Comparison of ENCODE assay signal across 1 cellular context in the genomic region with DNA sequence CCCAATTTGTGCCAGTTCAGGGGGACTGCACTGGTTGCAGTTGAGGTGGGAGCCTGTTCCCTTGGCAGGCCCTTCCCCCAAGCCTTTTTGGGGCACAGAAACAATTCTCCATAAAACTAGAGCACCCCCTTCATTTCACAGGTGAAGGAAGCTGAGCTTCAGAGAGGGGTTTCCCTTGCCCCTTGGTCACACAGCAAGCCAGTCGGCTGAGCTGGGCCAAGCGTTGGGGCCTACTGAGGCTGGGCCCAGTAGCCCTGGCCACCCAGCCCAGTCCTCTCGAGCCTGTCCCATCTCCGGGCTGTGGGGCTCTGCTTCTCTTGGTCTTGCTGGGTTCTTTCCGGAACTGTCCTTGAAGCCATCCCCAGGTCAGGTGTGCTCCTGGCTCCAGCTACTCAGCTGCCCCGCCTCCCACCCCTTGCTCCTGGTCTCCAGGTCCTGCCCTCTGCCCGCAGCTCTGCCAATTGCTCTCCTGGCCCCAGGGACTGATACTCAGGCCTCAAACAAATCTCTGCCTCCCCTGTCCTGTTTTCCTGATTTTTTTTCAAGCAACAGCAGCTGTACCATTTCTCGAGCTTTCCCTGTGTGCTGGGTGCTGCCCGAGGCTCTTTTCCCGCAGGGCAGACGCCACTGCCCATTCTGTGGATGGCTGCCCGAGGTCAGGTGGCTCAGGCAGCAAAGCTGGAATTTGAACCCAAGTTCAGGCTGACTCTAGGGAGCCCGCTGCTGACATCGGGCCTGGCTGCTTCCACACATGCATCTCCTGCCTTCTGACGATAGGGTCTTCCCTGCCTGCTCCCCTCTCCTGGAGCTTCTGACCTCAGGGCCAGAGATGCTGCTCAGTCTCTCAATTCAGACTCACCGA.
TF ChIP-seq lines count a peak whose summit lies in the region.

No MANE protein-coding gene starts in this region.

TF ChIP-seq in HepG2, 621 proteins besides CTCF, POLR2A, EP300 and RAD21 (continued from another document and continues in another):
- TF ChIP-seq, protein P1, sequence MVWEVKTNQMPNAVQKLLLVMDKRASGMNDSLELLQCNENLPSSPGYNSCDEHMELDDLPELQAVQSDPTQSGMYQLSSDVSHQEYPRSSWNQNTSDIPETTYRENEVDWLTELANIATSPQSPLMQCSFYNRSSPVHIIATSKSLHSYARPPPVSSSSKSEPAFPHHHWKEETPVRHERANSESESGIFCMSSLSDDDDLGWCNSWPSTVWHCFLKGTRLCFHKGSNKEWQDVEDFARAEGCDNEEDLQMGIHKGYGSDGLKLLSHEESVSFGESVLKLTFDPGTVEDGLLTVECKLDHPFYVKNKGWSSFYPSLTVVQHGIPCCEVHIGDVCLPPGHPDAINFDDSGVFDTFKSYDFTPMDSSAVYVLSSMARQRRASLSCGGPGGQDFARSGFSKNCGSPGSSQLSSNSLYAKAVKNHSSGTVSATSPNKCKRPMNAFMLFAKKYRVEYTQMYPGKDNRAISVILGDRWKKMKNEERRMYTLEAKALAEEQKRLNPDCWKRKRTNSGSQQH (CRISPR knock-in tag; IDR thresholded peaks at IDR 0.05; ENCODE audit: low read depth), result no peak
- TF ChIP-seq ZNF20 (CRISPR knock-in tag; IDR thresholded peaks at IDR 0.05) (no peak), GZF1 (CRISPR knock-in tag; IDR thresholded peaks at IDR 0.05) (no peak), SNAI1 (CRISPR knock-in tag; IDR thresholded peaks at IDR 0.05; ENCODE audit: borderline replicate concordance) (no peak), TBL1XR1 (IDR thresholded peaks at IDR 0.05; ENCODE audit: borderline replicate concordance, low read length, partially characterized antibody) (no peak), ZNF549 (CRISPR knock-in tag; IDR thresholded peaks at IDR 0.05) (no peak), CC2D1A (CRISPR knock-in tag; IDR thresholded peaks at IDR 0.05) (no peak), HMG20A (CRISPR knock-in tag; IDR thresholded peaks at IDR 0.05; ENCODE audit: borderline replicate concordance) (no peak), ZNF34 (CRISPR knock-in tag; IDR thresholded peaks at IDR 0.05; ENCODE audit: borderline replicate concordance) (no peak), SSRP1 (CRISPR knock-in tag; IDR thresholded peaks at IDR 0.05) (no peak), ESRRA (CRISPR knock-in tag; IDR thresholded peaks at IDR 0.05; ENCODE audit: low read depth) (no peak), EED (CRISPR knock-in tag; IDR thresholded peaks at IDR 0.05) (0 out of 2 replicates have a peak, but pooled peaks have one; percentile 46), HDAC6 (IDR thresholded peaks at IDR 0.05; ENCODE audit: low read depth, low read length) (no peak), ZNF224 (CRISPR knock-in tag; IDR thresholded peaks at IDR 0.05) (no peak), ZNF546 (CRISPR knock-in tag; conservative IDR thresholded peaks at IDR 0.05) (no peak), U2AF2 (IDR thresholded peaks at IDR 0.05; ENCODE audit: low read depth, low read length) (no peak), ZNF12 (CRISPR knock-in tag; IDR thresholded peaks at IDR 0.05) (no peak), CCAR2 (optimal IDR thresholded peaks at IDR 0.05; ENCODE audit: low read depth, low read length) (no peak), ZNF552 (CRISPR knock-in tag; IDR thresholded peaks at IDR 0.05; ENCODE audit: borderline replicate concordance) (peak; percentile 21; the same call in 1 of the 2 replicates), SATB2 (CRISPR knock-in tag; IDR thresholded peaks at IDR 0.05) (no peak), NR1H2 (CRISPR knock-in tag; IDR thresholded peaks at IDR 0.05; ENCODE audit: borderline replicate concordance, low read depth) (no peak), ZSCAN9 (CRISPR knock-in tag; IDR thresholded peaks at IDR 0.05; ENCODE audit: borderline replicate concordance) (no peak), RFXAP (CRISPR knock-in tag; IDR thresholded peaks at IDR 0.05; ENCODE audit: borderline replicate concordance) (peak; percentile 59; the same call in 1 of the 2 replicates), EZH2 (conservative IDR thresholded peaks at IDR 0.05; ENCODE audit: low read depth, low read length) (no peak), ARNT (IDR thresholded peaks at IDR 0.05) (no peak), RBM22 (optimal IDR thresholded peaks at IDR 0.05; ENCODE audit: low read length) (no peak), ZKSCAN1 (IDR thresholded peaks at IDR 0.05; ENCODE audit: low read length) (no peak; the same call in 1 of the 2 replicates), TBX3 (IDR thresholded peaks at IDR 0.05; ENCODE audit: borderline replicate concordance) (no peak)
- TF ChIP-seq, protein P2, sequence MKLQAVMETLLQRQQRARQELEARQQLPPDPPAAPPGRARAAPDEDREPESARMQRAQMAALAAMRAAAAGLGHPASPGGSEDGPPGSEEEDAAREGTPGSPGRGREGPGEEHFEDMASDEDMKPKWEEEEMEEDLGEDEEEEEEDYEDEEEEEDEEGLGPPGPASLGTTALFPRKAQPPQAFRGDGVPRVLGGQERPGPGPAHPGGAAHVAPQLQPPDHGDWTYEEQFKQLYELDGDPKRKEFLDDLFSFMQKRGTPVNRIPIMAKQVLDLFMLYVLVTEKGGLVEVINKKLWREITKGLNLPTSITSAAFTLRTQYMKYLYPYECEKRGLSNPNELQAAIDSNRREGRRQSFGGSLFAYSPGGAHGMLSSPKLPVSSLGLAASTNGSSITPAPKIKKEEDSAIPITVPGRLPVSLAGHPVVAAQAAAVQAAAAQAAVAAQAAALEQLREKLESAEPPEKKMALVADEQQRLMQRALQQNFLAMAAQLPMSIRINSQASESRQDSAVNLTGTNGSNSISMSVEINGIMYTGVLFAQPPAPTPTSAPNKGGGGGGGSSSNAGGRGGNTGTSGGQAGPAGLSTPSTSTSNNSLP (IDR thresholded peaks at IDR 0.05; ENCODE audit: low read depth, low read length), result no peak
- TF ChIP-seq, protein P3, sequence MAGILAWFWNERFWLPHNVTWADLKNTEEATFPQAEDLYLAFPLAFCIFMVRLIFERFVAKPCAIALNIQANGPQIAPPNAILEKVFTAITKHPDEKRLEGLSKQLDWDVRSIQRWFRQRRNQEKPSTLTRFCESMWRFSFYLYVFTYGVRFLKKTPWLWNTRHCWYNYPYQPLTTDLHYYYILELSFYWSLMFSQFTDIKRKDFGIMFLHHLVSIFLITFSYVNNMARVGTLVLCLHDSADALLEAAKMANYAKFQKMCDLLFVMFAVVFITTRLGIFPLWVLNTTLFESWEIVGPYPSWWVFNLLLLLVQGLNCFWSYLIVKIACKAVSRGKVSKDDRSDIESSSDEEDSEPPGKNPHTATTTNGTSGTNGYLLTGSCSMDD (CRISPR knock-in tag; IDR thresholded peaks at IDR 0.05), result no peak
- TF ChIP-seq, protein P4, sequence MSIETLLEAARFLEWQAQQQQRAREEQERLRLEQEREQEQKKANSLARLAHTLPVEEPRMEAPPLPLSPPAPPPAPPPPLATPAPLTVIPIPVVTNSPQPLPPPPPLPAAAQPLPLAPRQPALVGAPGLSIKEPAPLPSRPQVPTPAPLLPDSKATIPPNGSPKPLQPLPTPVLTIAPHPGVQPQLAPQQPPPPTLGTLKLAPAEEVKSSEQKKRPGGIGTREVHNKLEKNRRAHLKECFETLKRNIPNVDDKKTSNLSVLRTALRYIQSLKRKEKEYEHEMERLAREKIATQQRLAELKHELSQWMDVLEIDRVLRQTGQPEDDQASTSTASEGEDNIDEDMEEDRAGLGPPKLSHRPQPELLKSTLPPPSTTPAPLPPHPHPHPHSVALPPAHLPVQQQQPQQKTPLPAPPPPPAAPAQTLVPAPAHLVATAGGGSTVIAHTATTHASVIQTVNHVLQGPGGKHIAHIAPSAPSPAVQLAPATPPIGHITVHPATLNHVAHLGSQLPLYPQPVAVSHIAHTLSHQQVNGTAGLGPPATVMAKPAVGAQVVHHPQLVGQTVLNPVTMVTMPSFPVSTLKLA (IDR thresholded peaks at IDR 0.05), result no peak
- TF ChIP-seq, protein P5, sequence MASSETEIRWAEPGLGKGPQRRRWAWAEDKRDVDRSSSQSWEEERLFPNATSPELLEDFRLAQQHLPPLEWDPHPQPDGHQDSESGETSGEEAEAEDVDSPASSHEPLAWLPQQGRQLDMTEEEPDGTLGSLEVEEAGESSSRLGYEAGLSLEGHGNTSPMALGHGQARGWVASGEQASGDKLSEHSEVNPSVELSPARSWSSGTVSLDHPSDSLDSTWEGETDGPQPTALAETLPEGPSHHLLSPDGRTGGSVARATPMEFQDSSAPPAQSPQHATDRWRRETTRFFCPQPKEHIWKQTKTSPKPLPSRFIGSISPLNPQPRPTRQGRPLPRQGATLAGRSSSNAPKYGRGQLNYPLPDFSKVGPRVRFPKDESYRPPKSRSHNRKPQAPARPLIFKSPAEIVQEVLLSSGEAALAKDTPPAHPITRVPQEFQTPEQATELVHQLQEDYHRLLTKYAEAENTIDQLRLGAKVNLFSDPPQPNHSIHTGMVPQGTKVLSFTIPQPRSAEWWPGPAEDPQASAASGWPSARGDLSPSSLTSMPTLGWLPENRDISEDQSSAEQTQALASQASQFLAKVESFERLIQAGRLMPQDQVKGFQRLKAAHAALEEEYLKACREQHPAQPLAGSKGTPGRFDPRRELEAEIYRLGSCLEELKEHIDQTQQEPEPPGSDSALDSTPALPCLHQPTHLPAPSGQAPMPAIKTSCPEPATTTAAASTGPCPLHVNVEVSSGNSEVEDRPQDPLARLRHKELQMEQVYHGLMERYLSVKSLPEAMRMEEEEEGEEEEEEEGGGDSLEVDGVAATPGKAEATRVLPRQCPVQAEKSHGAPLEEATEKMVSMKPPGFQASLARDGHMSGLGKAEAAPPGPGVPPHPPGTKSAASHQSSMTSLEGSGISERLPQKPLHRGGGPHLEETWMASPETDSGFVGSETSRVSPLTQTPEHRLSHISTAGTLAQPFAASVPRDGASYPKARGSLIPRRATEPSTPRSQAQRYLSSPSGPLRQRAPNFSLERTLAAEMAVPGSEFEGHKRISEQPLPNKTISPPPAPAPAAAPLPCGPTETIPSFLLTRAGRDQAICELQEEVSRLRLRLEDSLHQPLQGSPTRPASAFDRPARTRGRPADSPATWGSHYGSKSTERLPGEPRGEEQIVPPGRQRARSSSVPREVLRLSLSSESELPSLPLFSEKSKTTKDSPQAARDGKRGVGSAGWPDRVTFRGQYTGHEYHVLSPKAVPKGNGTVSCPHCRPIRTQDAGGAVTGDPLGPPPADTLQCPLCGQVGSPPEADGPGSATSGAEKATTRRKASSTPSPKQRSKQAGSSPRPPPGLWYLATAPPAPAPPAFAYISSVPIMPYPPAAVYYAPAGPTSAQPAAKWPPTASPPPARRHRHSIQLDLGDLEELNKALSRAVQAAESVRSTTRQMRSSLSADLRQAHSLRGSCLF (CRISPR knock-in tag; IDR thresholded peaks at IDR 0.05; ENCODE audit: borderline replicate concordance), result no peak
- TF ChIP-seq, protein P6, sequence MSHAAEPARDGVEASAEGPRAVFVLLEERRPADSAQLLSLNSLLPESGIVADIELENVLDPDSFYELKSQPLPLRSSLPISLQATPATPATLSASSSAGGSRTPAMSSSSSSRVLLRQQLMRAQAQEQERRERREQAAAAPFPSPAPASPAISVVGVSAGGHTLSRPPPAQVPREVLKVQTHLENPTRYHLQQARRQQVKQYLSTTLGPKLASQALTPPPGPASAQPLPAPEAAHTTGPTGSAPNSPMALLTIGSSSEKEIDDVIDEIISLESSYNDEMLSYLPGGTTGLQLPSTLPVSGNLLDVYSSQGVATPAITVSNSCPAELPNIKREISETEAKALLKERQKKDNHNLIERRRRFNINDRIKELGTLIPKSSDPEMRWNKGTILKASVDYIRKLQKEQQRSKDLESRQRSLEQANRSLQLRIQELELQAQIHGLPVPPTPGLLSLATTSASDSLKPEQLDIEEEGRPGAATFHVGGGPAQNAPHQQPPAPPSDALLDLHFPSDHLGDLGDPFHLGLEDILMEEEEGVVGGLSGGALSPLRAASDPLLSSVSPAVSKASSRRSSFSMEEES (CRISPR knock-in tag; IDR thresholded peaks at IDR 0.05), result 0 out of 2 replicates have a peak, but pooled peaks have one; percentile 32
- TF ChIP-seq, protein P7, sequence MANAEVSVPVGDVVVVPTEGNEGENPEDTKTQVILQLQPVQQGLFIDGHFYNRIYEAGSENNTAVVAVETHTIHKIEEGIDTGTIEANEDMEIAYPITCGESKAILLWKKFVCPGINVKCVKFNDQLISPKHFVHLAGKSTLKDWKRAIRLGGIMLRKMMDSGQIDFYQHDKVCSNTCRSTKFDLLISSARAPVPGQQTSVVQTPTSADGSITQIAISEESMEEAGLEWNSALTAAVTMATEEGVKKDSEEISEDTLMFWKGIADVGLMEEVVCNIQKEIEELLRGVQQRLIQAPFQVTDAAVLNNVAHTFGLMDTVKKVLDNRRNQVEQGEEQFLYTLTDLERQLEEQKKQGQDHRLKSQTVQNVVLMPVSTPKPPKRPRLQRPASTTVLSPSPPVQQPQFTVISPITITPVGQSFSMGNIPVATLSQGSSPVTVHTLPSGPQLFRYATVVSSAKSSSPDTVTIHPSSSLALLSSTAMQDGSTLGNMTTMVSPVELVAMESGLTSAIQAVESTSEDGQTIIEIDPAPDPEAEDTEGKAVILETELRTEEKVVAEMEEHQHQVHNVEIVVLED (CRISPR knock-in tag; IDR thresholded peaks at IDR 0.05; ENCODE audit: borderline replicate concordance), result no peak
- TF ChIP-seq, protein P8, sequence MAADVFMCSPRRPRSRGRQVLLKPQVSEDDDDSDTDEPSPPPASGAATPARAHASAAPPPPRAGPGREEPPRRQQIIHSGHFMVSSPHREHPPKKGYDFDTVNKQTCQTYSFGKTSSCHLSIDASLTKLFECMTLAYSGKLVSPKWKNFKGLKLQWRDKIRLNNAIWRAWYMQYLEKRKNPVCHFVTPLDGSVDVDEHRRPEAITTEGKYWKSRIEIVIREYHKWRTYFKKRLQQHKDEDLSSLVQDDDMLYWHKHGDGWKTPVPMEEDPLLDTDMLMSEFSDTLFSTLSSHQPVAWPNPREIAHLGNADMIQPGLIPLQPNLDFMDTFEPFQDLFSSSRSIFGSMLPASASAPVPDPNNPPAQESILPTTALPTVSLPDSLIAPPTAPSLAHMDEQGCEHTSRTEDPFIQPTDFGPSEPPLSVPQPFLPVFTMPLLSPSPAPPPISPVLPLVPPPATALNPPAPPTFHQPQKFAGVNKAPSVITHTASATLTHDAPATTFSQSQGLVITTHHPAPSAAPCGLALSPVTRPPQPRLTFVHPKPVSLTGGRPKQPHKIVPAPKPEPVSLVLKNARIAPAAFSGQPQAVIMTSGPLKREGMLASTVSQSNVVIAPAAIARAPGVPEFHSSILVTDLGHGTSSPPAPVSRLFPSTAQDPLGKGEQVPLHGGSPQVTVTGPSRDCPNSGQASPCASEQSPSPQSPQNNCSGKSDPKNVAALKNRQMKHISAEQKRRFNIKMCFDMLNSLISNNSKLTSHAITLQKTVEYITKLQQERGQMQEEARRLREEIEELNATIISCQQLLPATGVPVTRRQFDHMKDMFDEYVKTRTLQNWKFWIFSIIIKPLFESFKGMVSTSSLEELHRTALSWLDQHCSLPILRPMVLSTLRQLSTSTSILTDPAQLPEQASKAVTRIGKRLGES (CRISPR knock-in tag; IDR thresholded peaks at IDR 0.05; ENCODE audit: borderline replicate concordance), result no peak
- TF ChIP-seq, protein P9, sequence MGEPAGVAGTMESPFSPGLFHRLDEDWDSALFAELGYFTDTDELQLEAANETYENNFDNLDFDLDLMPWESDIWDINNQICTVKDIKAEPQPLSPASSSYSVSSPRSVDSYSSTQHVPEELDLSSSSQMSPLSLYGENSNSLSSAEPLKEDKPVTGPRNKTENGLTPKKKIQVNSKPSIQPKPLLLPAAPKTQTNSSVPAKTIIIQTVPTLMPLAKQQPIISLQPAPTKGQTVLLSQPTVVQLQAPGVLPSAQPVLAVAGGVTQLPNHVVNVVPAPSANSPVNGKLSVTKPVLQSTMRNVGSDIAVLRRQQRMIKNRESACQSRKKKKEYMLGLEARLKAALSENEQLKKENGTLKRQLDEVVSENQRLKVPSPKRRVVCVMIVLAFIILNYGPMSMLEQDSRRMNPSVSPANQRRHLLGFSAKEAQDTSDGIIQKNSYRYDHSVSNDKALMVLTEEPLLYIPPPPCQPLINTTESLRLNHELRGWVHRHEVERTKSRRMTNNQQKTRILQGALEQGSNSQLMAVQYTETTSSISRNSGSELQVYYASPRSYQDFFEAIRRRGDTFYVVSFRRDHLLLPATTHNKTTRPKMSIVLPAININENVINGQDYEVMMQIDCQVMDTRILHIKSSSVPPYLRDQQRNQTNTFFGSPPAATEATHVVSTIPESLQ (CRISPR knock-in tag; conservative IDR thresholded peaks at IDR 0.05), result no peak
